Comparison of ENCODE assay signal across 2 cellular contexts in genomic region chr15:39144613-39145012, GRCh38.
TF ChIP-seq lines count a peak whose summit lies in the region.

No MANE protein-coding gene starts in this region.

TF ChIP-seq in SK-N-SH, 30 proteins besides CTCF, POLR2A, EP300 and RAD21 (continued from another document):
- no peak for TF ChIP-seq USF2 (IDR thresholded peaks at IDR 0.05; ENCODE audit: borderline replicate concordance, low read depth, low read length)
- no peak for TF ChIP-seq TCF12 (IDR thresholded peaks at IDR 0.05)
- no peak for TF ChIP-seq TAF1 (IDR thresholded peaks at IDR 0.05; ENCODE audit: borderline replicate concordance, low read depth, low read length)
- TF ChIP-seq FOSL2 (IDR thresholded peaks at IDR 0.05; ENCODE audit: borderline replicate concordance, low read depth): no peak
- TF ChIP-seq NFIC (IDR thresholded peaks at IDR 0.05; ENCODE audit: borderline replicate concordance): no peak
- TF ChIP-seq MAX (IDR thresholded peaks at IDR 0.05; ENCODE audit: low read depth): no peak
- TF ChIP-seq JUND (IDR thresholded peaks at IDR 0.05): no peak
- TF ChIP-seq MEF2A (IDR thresholded peaks at IDR 0.05; ENCODE audit: borderline replicate concordance, low read depth): no peak
- no peak for TF ChIP-seq RXRA (IDR thresholded peaks at IDR 0.05; ENCODE audit: borderline replicate concordance, low read depth)
- TF ChIP-seq FOXJ3 (CRISPR knock-in tag; IDR thresholded peaks at IDR 0.05): no peak
TF ChIP-seq in SK-N-SH: peak in this region for 0.

TF ChIP-seq in SK-N-SH treated with all-trans-retinoic acid at 6 μM for 48 hours, 23 proteins besides CTCF, POLR2A, EP300 and RAD21:
- TF ChIP-seq TSHZ2 (CRISPR knock-in tag; IDR thresholded peaks at IDR 0.05) (no peak), ARNTL (CRISPR knock-in tag; IDR thresholded peaks at IDR 0.05; ENCODE audit: borderline replicate concordance, low read depth) (no peak), TOX (CRISPR knock-in tag; IDR thresholded peaks at IDR 0.05; ENCODE audit: borderline replicate concordance) (no peak), ZFP3 (CRISPR knock-in tag; IDR thresholded peaks at IDR 0.05) (no peak), SNAI2 (CRISPR knock-in tag; IDR thresholded peaks at IDR 0.05) (no peak), PPARA (CRISPR knock-in tag; IDR thresholded peaks at IDR 0.05; ENCODE audit: borderline replicate concordance) (no peak), POU6F1 (CRISPR knock-in tag; IDR thresholded peaks at IDR 0.05; ENCODE audit: borderline replicate concordance, low read depth) (no peak), BACH2 (CRISPR knock-in tag; IDR thresholded peaks at IDR 0.05; ENCODE audit: borderline replicate concordance) (no peak), RARB (CRISPR knock-in tag; IDR thresholded peaks at IDR 0.05) (no peak), ZNF565 (CRISPR knock-in tag; conservative IDR thresholded peaks at IDR 0.05; ENCODE audit: low read depth) (no peak), ESRRG (CRISPR knock-in tag; IDR thresholded peaks at IDR 0.05) (no peak), ZC3H10 (CRISPR knock-in tag; IDR thresholded peaks at IDR 0.05) (no peak), CSDC2 (CRISPR knock-in tag; IDR thresholded peaks at IDR 0.05) (no peak)
